In the genomic region with DNA sequence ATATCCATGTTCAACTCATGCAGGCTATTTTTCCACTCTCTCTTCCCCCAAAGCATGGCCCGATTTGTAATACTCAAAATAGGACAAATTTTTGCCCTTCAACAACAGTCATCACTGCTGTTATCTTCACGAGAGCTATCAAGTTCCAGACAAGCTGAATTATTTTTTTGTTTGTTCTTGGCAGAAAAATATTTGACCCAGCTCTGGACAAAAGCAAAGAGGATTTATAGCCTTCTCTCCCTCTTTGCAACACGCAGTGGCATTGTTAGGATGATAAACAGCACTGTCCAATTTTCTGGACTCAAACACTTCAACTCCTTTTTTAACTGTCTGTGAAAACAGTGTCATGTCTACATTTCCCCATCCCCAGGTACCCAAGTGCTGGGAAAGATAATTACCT, we compare ENCODE assay signal across 34 cellular contexts.
DNase-seq lines count a peak whose midpoint lies in the region; ATAC-seq, FAIRE-seq and TF ChIP-seq lines count a peak whose summit lies in the region.
"Had no signal": no experiment of that assay in that cellular context is flagged by ENCODE, and none has a peak within 500 bp of the region (broad histone marks: within the 10 kb centered on the region; RNA-seq: fewer than 3 reads in every experiment).

No MANE protein-coding gene starts in this region.

- H3K4me1 Mint-ChIP-seq in activated T-helper 17 cell treated with anti-CD3 and anti-CD28 coated beads, Interleukin-2, amount 50 U/mL, for 72 hours: no peaks in the 10 kb centered on the region
- H3K4me1 Mint-ChIP-seq: activated naive CD8-positive, alpha-beta T cell treated with anti-CD3 and anti-CD28 coated beads, Interleukin-2, amount 50 U/mL, for 24 hours; immature natural killer cell had no signal

- no peaks in the 10 kb centered on the region for H3K27me3 ChIP-seq in A673 (replicated peaks; ENCODE audit: insufficient read depth, low read depth, low read length, poor library complexity)
- H3K27me3 ChIP-seq: cardiac muscle cell, suprapubic skin, upper lobe of left lung had no signal

- TF ChIP-seq CTCF in A673 (conservative IDR thresholded peaks at IDR 0.05; ENCODE audit: low read depth, low read length): no peak

- H3K27me3 Mint-ChIP-seq in activated T-helper 17 cell treated with anti-CD3 and anti-CD28 coated beads, Interleukin-2, amount 50 U/mL, for 72 hours: peaks cover 22% of the 10 kb centered on the region

- intact Hi-C loops in A673 (cut with micrococcal nuclease; ENCODE audit: unreplicated experiment): no loop called here

- no peak overlapping the region for H3K27ac ChIP-seq in A673 (ENCODE audit: low read depth, low read length, poor library complexity, severe bottlenecking)
- H3K27ac ChIP-seq: cardiac muscle cell, coronary artery, GM23248, HL-60, KMS-11, PC-9, suprapubic skin, upper lobe of left lung had no signal

- DNase-seq in DMS153 treated with DMSO at 0.1 percent for 48 hours (lab: John Stamatoyannopoulos, UW; ENCODE audit: unreplicated experiment): peak; percentile 20
- no peak for DNase-seq in HEK293T (ENCODE audit: extremely low spot score)
- peak; percentile 90 for DNase-seq in NCI-H748 (lab: John Stamatoyannopoulos, UW; ENCODE audit: unreplicated experiment)
- no peak for DNase-seq in A673 (ENCODE audit: low spot score)
- no peak for DNase-seq in cerebellar nuclear complex (lab: John Stamatoyannopoulos, UW)
- no peak for DNase-seq in HTR-8/SVneo (ENCODE audit: insufficient read length, low spot score)
- DNase-seq: activated CD4-positive, alpha-beta T cell treated with anti-CD3 and anti-CD28 coated beads, Interleukin-2, amount 50 U/mL, for 48 hours; activated CD4-positive, CD25-positive, alpha-beta regulatory T cell treated with anti-CD3 and anti-CD28 coated beads, Interleukin-2, amount 50 U/mL, for 72 hours; activated naive CD4-positive, alpha-beta T cell; activated naive CD8-positive, alpha-beta T cell treated with anti-CD3 and anti-CD28 coated beads, Interleukin-2, amount 50 U/mL, for 24 hours; activated T-cell treated with anti-CD3 and anti-CD28 coated beads, Interleukin-2, amount 50 U/mL, for 72 hours; C1 segment of cervical spinal cord; COR-L47; effector CD8-positive, alpha-beta T cell; GM23248; immature natural killer cell; left colon; mammary epithelial cell; MG63; NCI-H2171; NK-92 treated with Interleukin-12 subunit alpha and Interleukin-12 subunit beta, amount 100 ng/mL, for 24 hours; PC-9; stimulated activated naive CD4-positive, alpha-beta T cell; T-helper 2 cell; upper lobe of left lung had no signal

- CTCF ChIA-PET in HEK293T (lab: Yijun Ruan, JAX) (no interaction called here), A673 (lab: Charles Lee) (no interaction called here)

- BruUV-seq in A673 (replicated peaks; lab: Mats Ljungman, UMichigan): no TSS peak

- H3K27ac Mint-ChIP-seq in activated T-helper 17 cell treated with anti-CD3 and anti-CD28 coated beads, Interleukin-2, amount 50 U/mL, for 72 hours: peak overlapping the region; percentile 31
- H3K27ac Mint-ChIP-seq: activated naive CD8-positive, alpha-beta T cell treated with anti-CD3 and anti-CD28 coated beads, Interleukin-2, amount 50 U/mL, for 24 hours; activated T-cell treated with anti-CD3 and anti-CD28 coated beads, Interleukin-2, amount 50 U/mL, for 72 hours; immature natural killer cell had no signal

- H3K36me3 ChIP-seq in A673 (ENCODE audit: insufficient read depth, low read length, poor library complexity, severe bottlenecking): no peaks in the 10 kb centered on the region
- H3K36me3 ChIP-seq: cardiac muscle cell, MG63, suprapubic skin, upper lobe of left lung had no signal

- H3K9me3 ChIP-seq in A673 (ENCODE audit: low read depth, low read length, poor library complexity, severe bottlenecking): no peaks in the 10 kb centered on the region
- H3K9me3 ChIP-seq: MG63, suprapubic skin, upper lobe of left lung had no signal

- ATAC-seq in activated T-helper 17 cell treated with anti-CD3 and anti-CD28 coated beads, Interleukin-2, amount 50 U/mL, for 72 hours (replicated peaks): no peak
- ATAC-seq in HG03025 (IDR thresholded peaks at IDR 0.05; ENCODE audit: low FRiP score, unreplicated experiment): no peak
- ATAC-seq: activated naive CD8-positive, alpha-beta T cell treated with anti-CD3 and anti-CD28 coated beads, Interleukin-2, amount 50 U/mL, for 24 hours; activated T-cell treated with anti-CD3 and anti-CD28 coated beads, Interleukin-2, amount 50 U/mL, for 72 hours; left colon had no signal

- no peaks in the 10 kb centered on the region for H3K36me3 Mint-ChIP-seq in activated T-helper 17 cell treated with anti-CD3 and anti-CD28 coated beads, Interleukin-2, amount 50 U/mL, for 72 hours (ENCODE audit: low read depth)
- H3K36me3 Mint-ChIP-seq: immature natural killer cell had no signal

- no peak for FAIRE-seq in HTR-8/SVneo (lab: Jason Lieb, UNC)
- FAIRE-seq: astrocyte had no signal

- H3K4me1 ChIP-seq in A673 (ENCODE audit: insufficient read depth, low read length, poor library complexity, severe bottlenecking): peaks cover 4% of the 10 kb centered on the region
- H3K4me1 ChIP-seq: suprapubic skin, upper lobe of left lung had no signal

- H3K9me3 Mint-ChIP-seq in activated T-helper 17 cell treated with anti-CD3 and anti-CD28 coated beads, Interleukin-2, amount 50 U/mL, for 72 hours: no peaks in the 10 kb centered on the region
- H3K9me3 Mint-ChIP-seq: activated naive CD8-positive, alpha-beta T cell treated with anti-CD3 and anti-CD28 coated beads, Interleukin-2, amount 50 U/mL, for 24 hours; activated T-cell treated with anti-CD3 and anti-CD28 coated beads, Interleukin-2, amount 50 U/mL, for 72 hours; immature natural killer cell; nephron had no signal

- no peak overlapping the region for H3K4me3 Mint-ChIP-seq in activated T-helper 17 cell treated with anti-CD3 and anti-CD28 coated beads, Interleukin-2, amount 50 U/mL, for 72 hours
- H3K4me3 Mint-ChIP-seq: activated naive CD8-positive, alpha-beta T cell treated with anti-CD3 and anti-CD28 coated beads, Interleukin-2, amount 50 U/mL, for 24 hours; activated T-cell treated with anti-CD3 and anti-CD28 coated beads, Interleukin-2, amount 50 U/mL, for 72 hours; immature natural killer cell; nephron had no signal

- POLR2A ChIA-PET in HEK293T (lab: Yijun Ruan, JAX) (no interaction called here), A673 (lab: Charles Lee; ENCODE audit: low non-redundant PET) (no interaction called here)

- no peak overlapping the region for H3K4me3 ChIP-seq in A673 (ENCODE audit: low read depth, low read length, poor library complexity, severe bottlenecking)
- H3K4me3 ChIP-seq: cardiac muscle cell, coronary artery, GM23248, MG63, PC-9, suprapubic skin, upper lobe of left lung had no signal

TF ChIP-seq in HEK293T, 16 proteins besides CTCF, POLR2A, EP300 and RAD21:
- TF ChIP-seq NFRKB (IDR thresholded peaks at IDR 0.05) (no peak), ZNF384 (IDR thresholded peaks at IDR 0.05) (no peak), SUZ12 (IDR thresholded peaks at IDR 0.05) (no peak), CTBP1 (IDR thresholded peaks at IDR 0.05; ENCODE audit: borderline replicate concordance) (no peak), L3MBTL2 (conservative IDR thresholded peaks at IDR 0.05) (peak; percentile 19; the same call in 1 of the 2 replicates), ELF4 (IDR thresholded peaks at IDR 0.05) (no peak), TARDBP (IDR thresholded peaks at IDR 0.05) (no peak), BHLHE40 (IDR thresholded peaks at IDR 0.05; ENCODE audit: borderline replicate concordance) (no peak), FOXA1 (IDR thresholded peaks at IDR 0.05) (no peak), FOXM1 (IDR thresholded peaks at IDR 0.05; ENCODE audit: borderline replicate concordance) (no peak), ARNT (IDR thresholded peaks at IDR 0.05) (no peak)
- TF ChIP-seq, protein P1, sequence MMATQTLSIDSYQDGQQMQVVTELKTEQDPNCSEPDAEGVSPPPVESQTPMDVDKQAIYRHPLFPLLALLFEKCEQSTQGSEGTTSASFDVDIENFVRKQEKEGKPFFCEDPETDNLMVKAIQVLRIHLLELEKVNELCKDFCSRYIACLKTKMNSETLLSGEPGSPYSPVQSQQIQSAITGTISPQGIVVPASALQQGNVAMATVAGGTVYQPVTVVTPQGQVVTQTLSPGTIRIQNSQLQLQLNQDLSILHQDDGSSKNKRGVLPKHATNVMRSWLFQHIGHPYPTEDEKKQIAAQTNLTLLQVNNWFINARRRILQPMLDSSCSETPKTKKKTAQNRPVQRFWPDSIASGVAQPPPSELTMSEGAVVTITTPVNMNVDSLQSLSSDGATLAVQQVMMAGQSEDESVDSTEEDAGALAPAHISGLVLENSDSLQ (IDR thresholded peaks at IDR 0.05): 0 out of 2 replicates have a peak, but pooled peaks have one; percentile 13

Comparison
In these comparisons a context has a peak if more than half of its experiments do, and no peak if none do; other contexts are left out.
1. DNase-seq: peak in DMS153 treated with DMSO at 0.1 percent for 48 hours (single experiment) and NCI-H748 (single experiment); none in HEK293T (single experiment), A673 (single experiment), cerebellar nuclear complex (0 of 2) and HTR-8/SVneo (single experiment).